Comparison of ENCODE assay signal across 8 cellular contexts in genomic region chr4:56821394-56822263, GRCh38. TPM values are rescaled to one million over a fixed set of nuclear protein-coding genes. Genes with fewer than 3 reads are reported as not detected.
DNase-seq lines count a peak whose midpoint lies in the region; ATAC-seq, FAIRE-seq and TF ChIP-seq lines count a peak whose summit lies in the region.

Gene SPINK2, minus strand, starts transcription at chr4:56821701. Its CDS starts 39 bp downstream, at chr4:56821662.

- FAIRE-seq in H54 (lab: Jason Lieb, UNC), result no peak

- H3K9me3 ChIP-seq in SU-DHL-6 (ENCODE audit: insufficient read depth, low read length), result no peaks in the 10 kb centered on the region

- H2AFZ ChIP-seq in SU-DHL-6 (ENCODE audit: low read depth, low read length, severe bottlenecking), result peak within 1 kb of the TSS; percentile 48

- H3K4me2 ChIP-seq in SU-DHL-6 (ENCODE audit: low read depth, low read length, poor library complexity, severe bottlenecking), result peak within 1 kb of the TSS; percentile 69

- peaks cover 44% of the 10 kb centered on the region for H3K4me1 Mint-ChIP-seq in activated naive CD8-positive, alpha-beta T cell treated with anti-CD3 and anti-CD28 coated beads, Interleukin-2, amount 50 U/mL, for 24 hours
- peaks cover 18 to 36% of the 10 kb centered on the region in 2 donors for H3K4me1 Mint-ChIP-seq in immature natural killer cell

- TF ChIP-seq CTCF in SU-DHL-6 (IDR thresholded peaks at IDR 0.05; ENCODE audit: insufficient read depth, low read length, poor library complexity, severe bottlenecking), result peak; percentile 27

- H3K36me3 ChIP-seq in SU-DHL-6 (ENCODE audit: low read length), result no peaks in the 10 kb centered on the region

- H3K9me2 ChIP-seq in SU-DHL-6 (replicated peaks; ENCODE audit: insufficient read depth, low read length), result no peaks in the 10 kb centered on the region

- TF ChIP-seq POLR2A in H54 (IDR thresholded peaks at IDR 0.05; ENCODE audit: low read depth, low read length), result no peak

- no peaks in the 10 kb centered on the region for H3K27me3 ChIP-seq in SU-DHL-6 (ENCODE audit: low read length)

- no peaks in the 10 kb centered on the region for H4K20me1 ChIP-seq in SU-DHL-6 (ENCODE audit: low read depth, low read length)

- H3K79me2 ChIP-seq in SU-DHL-6 (ENCODE audit: insufficient read depth, low read length), result no peaks in the 10 kb centered on the region

- H3K9me3 Mint-ChIP-seq in activated naive CD8-positive, alpha-beta T cell treated with anti-CD3 and anti-CD28 coated beads, Interleukin-2, amount 50 U/mL, for 24 hours, result no peaks in the 10 kb centered on the region
- H3K9me3 Mint-ChIP-seq in immature natural killer cell, result peaks cover 0 to 5% (median under 1%) of the 10 kb centered on the region in 6 donors

- H3K27ac Mint-ChIP-seq in activated naive CD8-positive, alpha-beta T cell treated with anti-CD3 and anti-CD28 coated beads, Interleukin-2, amount 50 U/mL, for 24 hours, result no peak within 1 kb of the TSS
- peak within 1 kb of the TSS in 1 of 6 donors; percentile 40 for H3K27ac Mint-ChIP-seq in immature natural killer cell

- DNase-seq in activated naive CD8-positive, alpha-beta T cell treated with anti-CD3 and anti-CD28 coated beads, Interleukin-2, amount 50 U/mL, for 24 hours, result peak; percentile 64
- DNase-seq in immature natural killer cell (peak; percentile 37 to 44 (median 39)), NCI-H226 (no peak), H54 (ENCODE audit: insufficient read length, low spot score) (no peak)
- peak; percentile 57 to 68 for DNase-seq in stimulated activated CD4-positive, alpha-beta T cell treated with anti-CD3 and anti-CD28 coated beads, Interleukin-4, amount 100 ng/mL, for 4 hours

- ATAC-seq in GM18498 (IDR thresholded peaks at IDR 0.05; ENCODE audit: unreplicated experiment) (peak; percentile 70), HG03432 (IDR thresholded peaks at IDR 0.05; ENCODE audit: unreplicated experiment) (peak; percentile 59)
- peak; percentile 37 for ATAC-seq in activated naive CD8-positive, alpha-beta T cell treated with anti-CD3 and anti-CD28 coated beads, Interleukin-2, amount 50 U/mL, for 24 hours

- peaks cover 6% of the 10 kb centered on the region; the same call in 1 of the 2 replicates for H3F3A ChIP-seq in SU-DHL-6 (ENCODE audit: insufficient read depth)

- H3K4me3 ChIP-seq in SU-DHL-6 (ENCODE audit: insufficient read depth, low read length, poor library complexity, severe bottlenecking), result peak within 1 kb of the TSS; percentile 50

- H3K27me3 Mint-ChIP-seq in activated naive CD8-positive, alpha-beta T cell treated with anti-CD3 and anti-CD28 coated beads, Interleukin-2, amount 50 U/mL, for 24 hours, result peaks cover 12% of the 10 kb centered on the region
- peaks cover 5 to 10% (median 8%) of the 10 kb centered on the region in 3 donors for H3K27me3 Mint-ChIP-seq in immature natural killer cell (ENCODE audit: low read depth in 3 of 3)

- H3K27ac ChIP-seq in SU-DHL-6 (ENCODE audit: low read depth, low read length), result no peak within 1 kb of the TSS

- peak within 1 kb of the TSS; percentile 53 for H3K4me3 Mint-ChIP-seq in activated naive CD8-positive, alpha-beta T cell treated with anti-CD3 and anti-CD28 coated beads, Interleukin-2, amount 50 U/mL, for 24 hours
- peak within 1 kb of the TSS; percentile 61 to 82 (median 78) for H3K4me3 Mint-ChIP-seq in immature natural killer cell

- H3K9ac ChIP-seq in SU-DHL-6 (ENCODE audit: low read length), result peak within 1 kb of the TSS; percentile 57

- no peaks in the 10 kb centered on the region for H3K36me3 Mint-ChIP-seq in activated naive CD8-positive, alpha-beta T cell treated with anti-CD3 and anti-CD28 coated beads, Interleukin-2, amount 50 U/mL, for 24 hours (ENCODE audit: low read depth)
- peaks cover 0 to 4% (median 0%) of the 10 kb centered on the region in 3 donors for H3K36me3 Mint-ChIP-seq in immature natural killer cell

RNA-seq across cellular contexts. Expression of gene SPINK2, which starts in this region (rescaled TPM):
- polyA plus RNA-seq in immature natural killer cell, result 10 to 100 TPM; 17.0 to 96.4 (median 68.9) TPM

Comparison
In these comparisons a context has a peak if more than half of its experiments do, and no peak if none do; other contexts are left out.
1. DNase-seq: peak in activated naive CD8-positive, alpha-beta T cell treated with anti-CD3 and anti-CD28 coated beads, Interleukin-2, amount 50 U/mL, for 24 hours (single experiment), immature natural killer cell (3 of 3) and stimulated activated CD4-positive, alpha-beta T cell treated with anti-CD3 and anti-CD28 coated beads, Interleukin-4, amount 100 ng/mL, for 4 hours (2 of 2); none in NCI-H226 (single experiment) and H54 (single experiment).
2. Peak in every context shown above with its lines, with median percentiles within 50 percentile points of each other: ATAC-seq.